ENCODE assay signal across 27 cellular contexts in the genomic region with DNA sequence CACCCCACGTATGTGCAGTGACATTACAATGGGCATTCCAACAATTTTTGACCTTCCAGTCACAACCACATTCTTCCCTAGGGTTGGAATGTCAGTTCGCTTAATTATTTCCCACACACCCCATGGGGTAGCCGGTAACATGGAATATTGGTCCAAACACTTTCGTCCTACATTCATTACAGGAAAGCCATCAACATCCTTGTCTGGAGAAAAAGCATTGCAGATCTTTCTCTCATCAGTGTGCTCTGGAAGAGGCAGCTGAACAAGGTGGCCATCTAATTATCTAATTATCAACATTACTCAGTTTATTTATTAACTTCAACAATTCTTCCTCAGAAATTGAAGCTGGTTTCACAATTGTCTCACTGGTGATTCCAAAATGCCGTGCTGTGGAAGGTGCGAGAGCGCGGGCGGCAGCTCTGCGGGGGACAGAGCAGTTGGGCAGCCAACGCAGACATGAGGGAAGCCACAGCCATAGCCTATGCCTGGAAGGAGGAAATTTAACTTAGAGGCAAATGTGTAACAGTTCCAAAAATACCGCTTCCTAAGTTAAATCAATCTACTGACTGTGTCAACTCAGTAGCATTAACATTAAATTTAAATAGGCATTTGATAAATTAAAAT.
"Had no signal": no experiment of that assay in that cellular context is flagged by ENCODE, and none has a peak within 500 bp of the region (broad histone marks: within the 10 kb centered on the region; RNA-seq: fewer than 3 reads in every experiment).

No MANE protein-coding gene starts in this region.

- H3K36me3 ChIP-seq: cardiac muscle cell, colonic mucosa, heart left ventricle, left lung, lower lobe of right lung, neutrophil, right lobe of liver, transverse colon had no signal

- H3K27me3 ChIP-seq: cardiac muscle cell, colonic mucosa, heart left ventricle, left lung, neutrophil, right lobe of liver, testis, transverse colon had no signal

- H3K4me1 Mint-ChIP-seq: brain, nephron progenitor cell had no signal

- ATAC-seq: heart left ventricle; left lung; lower lobe of right lung; right lobe of liver; stimulated activated naive CD8-positive, alpha-beta T cell treated with anti-CD3 and anti-CD28 coated beads, Interleukin-15, Interleukin-2, amounts not matched to agents 100 U/mL and 50 U/mL, for 24 hours had no signal

- H3K27me3 Mint-ChIP-seq: activated naive CD8-positive, alpha-beta T cell had no signal

- H3K27ac ChIP-seq: cardiac muscle cell, colonic mucosa, heart left ventricle, left lung, lower lobe of right lung, neutrophil, right lobe of liver, testis, transverse colon, VCaP had no signal

- H3K4me3 Mint-ChIP-seq: activated naive CD8-positive, alpha-beta T cell; brain; nephron progenitor cell; T-helper 1 cell treated with Interleukin-12 subunit alpha and Interleukin-12 subunit beta and Interleukin-4 antibody, amounts not matched to agents 30 μg/mL and 1 μg/mL, for 36 hours had no signal

- H3K4me1 ChIP-seq: colonic mucosa, heart left ventricle, left lung, lower lobe of right lung, right lobe of liver, testis, transverse colon had no signal

- DNase-seq: activated CD4-positive, alpha-beta T cell treated with anti-CD3 and anti-CD28 coated beads for 4 hours; activated CD4-positive, alpha-beta T cell treated with anti-CD3 and anti-CD28 coated beads, Interleukin-2, amount 50 U/mL, for 48 hours; activated CD8-positive, alpha-beta memory T cell treated with anti-CD3 and anti-CD28 coated beads for 24 hours; activated effector memory CD4-positive, alpha-beta T cell treated with Interleukin-2 at 50 U/mL for 16 hours; activated naive CD4-positive, alpha-beta T cell treated with Interleukin-2 at 50 U/mL for 16 hours; aorta; cerebellar nuclear complex; colonic mucosa; effector CD8-positive, alpha-beta T cell; erythroblast; heart left ventricle; hypothalamus; left lung; lower lobe of right lung; nephron progenitor cell; right lobe of liver; stimulated activated CD4-positive, alpha-beta T cell treated with anti-CD3 and anti-CD28 coated beads, Interleukin-2, amount 100 ng/mL, for 48 hours; stimulated activated naive CD8-positive, alpha-beta T cell treated with anti-CD3 and anti-CD28 coated beads, Interleukin-15, Interleukin-2, amounts not matched to agents 100 U/mL and 50 U/mL, for 24 hours; T-helper 9 cell; testis; transverse colon had no signal

- H3K4me3 ChIP-seq: cardiac muscle cell, colonic mucosa, heart left ventricle, left lung, lower lobe of right lung, right lobe of liver, testis, transverse colon had no signal

- H3K27ac Mint-ChIP-seq: activated naive CD8-positive, alpha-beta T cell; brain; nephron progenitor cell; T-helper 1 cell treated with Interleukin-12 subunit alpha and Interleukin-12 subunit beta and Interleukin-4 antibody, amounts not matched to agents 30 μg/mL and 1 μg/mL, for 36 hours had no signal

- H3K9me3 Mint-ChIP-seq: T-helper 1 cell treated with Interleukin-12 subunit alpha and Interleukin-12 subunit beta and Interleukin-4 antibody, amounts not matched to agents 30 μg/mL and 1 μg/mL, for 36 hours had no signal

- H3K36me3 Mint-ChIP-seq: activated naive CD8-positive, alpha-beta T cell; brain had no signal

- H3K9me3 ChIP-seq: colonic mucosa, lower lobe of right lung, neutrophil, right lobe of liver, testis, transverse colon had no signal
